17 cellular contexts compared by ENCODE assay signal in genomic region chr2:48445091-48445725, GRCh38. TPM values are rescaled to one million over a fixed set of nuclear protein-coding genes. Genes with fewer than 3 reads are reported as not detected.
A peak's percentile ranks its signal among the peaks of the same experiment; 100 is the strongest.
DNase-seq lines count a peak whose midpoint lies in the region; TF ChIP-seq lines count a peak whose summit lies in the region.
"Had no signal": no experiment of that assay in that cellular context is flagged by ENCODE, and none has a peak within 500 bp of the region (broad histone marks: within the 10 kb centered on the region; RNA-seq: fewer than 3 reads in every experiment).

No MANE protein-coding gene starts in this region.

- H3K27ac Mint-ChIP-seq in MCF 10A (ENCODE audit: low read depth, unreplicated experiment), result no peak overlapping the region
- H3K27ac Mint-ChIP-seq: activated T-helper 17 cell treated with anti-CD3 and anti-CD28 coated beads, Interleukin-2, amount 50 U/mL, for 72 hours; nephron had no signal

- CTCF ChIA-PET in MCF 10A (lab: Yijun Ruan, JAX), result interaction anchor here (0.6 to 1.2 kb wide), 6 partner anchors 25 to 1072 kb away, joined by 3 to 6 read pairs (median 4); no protein-coding TSS in a partner anchor

- intact Hi-C loops in MCF 10A (cut with micrococcal nuclease) (no loop called here), breast epithelium (cut with DNase I; ENCODE audit: low total_unique reads) (no loop called here)

- DNase-seq in MCF 10A (ENCODE audit: unreplicated experiment), result peak; percentile 3
- DNase-seq in breast epithelium (ENCODE audit: low spot score in 2 of 2), result no peak
- peak; percentile 25 for DNase-seq in RPMI8226
- peak; percentile 9 for DNase-seq in left kidney (ENCODE audit: low read depth, low spot score)
- DNase-seq in dedifferentiated amniotic fluid mesenchymal stem cell (ENCODE audit: extremely low spot score), result no peak
- DNase-seq in HuH-7 (ENCODE audit: low spot score), result no peak
- no peak for DNase-seq in A172 (ENCODE audit: low spot score)
- DNase-seq in SHP77 (lab: John Stamatoyannopoulos, UW), result no peak
- DNase-seq: KG1; NCI-H526 treated with DMSO at 0.1 percent for 48 hours; SK-N-SH; stimulated activated CD4-positive, alpha-beta T cell treated with anti-CD3 and anti-CD28 coated beads, Interleukin-4, amount 100 ng/mL, for 24 hours had no signal

- no peak overlapping the region for H3K4me3 Mint-ChIP-seq in MCF 10A (ENCODE audit: unreplicated experiment)
- H3K4me3 Mint-ChIP-seq: activated T-helper 17 cell treated with anti-CD3 and anti-CD28 coated beads, Interleukin-2, amount 50 U/mL, for 72 hours; nephron had no signal

- H3K9me3 ChIP-seq in breast epithelium, result no peaks in the 10 kb centered on the region
- H3K9me3 ChIP-seq: gastroesophageal sphincter, prostate gland, SK-N-SH had no signal

- H3K4me1 ChIP-seq in breast epithelium, result peaks cover 0 to 15% of the 10 kb centered on the region in 2 donors

- peaks cover 9% of the 10 kb centered on the region for H3K4me1 Mint-ChIP-seq in MCF 10A (ENCODE audit: insufficient read depth, unreplicated experiment)

- TF ChIP-seq POLR2A in breast epithelium (IDR thresholded peaks at IDR 0.05), result no peak

- H3K36me3 Mint-ChIP-seq in MCF 10A (ENCODE audit: insufficient read depth, unreplicated experiment), result peaks cover 5% of the 10 kb centered on the region

- no peaks in the 10 kb centered on the region for H3K27me3 ChIP-seq in breast epithelium
- H3K27me3 ChIP-seq: gastroesophageal sphincter had no signal

- H3K9me3 Mint-ChIP-seq in MCF 10A (ENCODE audit: unreplicated experiment), result no peaks in the 10 kb centered on the region
- H3K9me3 Mint-ChIP-seq: activated T-helper 17 cell treated with anti-CD3 and anti-CD28 coated beads, Interleukin-2, amount 50 U/mL, for 72 hours; nephron had no signal

- POLR2A ChIA-PET in MCF 10A (lab: Yijun Ruan, JAX), result interaction anchor here (0.6 to 1.3 kb wide), 4 partner anchors 25 to 612 kb away, joined by 3 read pairs; no protein-coding TSS in a partner anchor

- no peaks in the 10 kb centered on the region for H3K36me3 ChIP-seq in breast epithelium
- H3K36me3 ChIP-seq: prostate gland had no signal

- TF ChIP-seq CTCF in MCF 10A (IDR thresholded peaks at IDR 0.05; ENCODE audit: unreplicated experiment), result no peak
- TF ChIP-seq CTCF in breast epithelium (IDR thresholded peaks at IDR 0.05), result no peak

- no peak overlapping the region for H3K27ac ChIP-seq in breast epithelium
- H3K27ac ChIP-seq: gastroesophageal sphincter had no signal

- H3K27me3 Mint-ChIP-seq in MCF 10A (ENCODE audit: insufficient read depth, unreplicated experiment), result no peaks in the 10 kb centered on the region
- H3K27me3 Mint-ChIP-seq: activated T-helper 17 cell treated with anti-CD3 and anti-CD28 coated beads, Interleukin-2, amount 50 U/mL, for 72 hours had no signal

- no peak overlapping the region for H3K4me3 ChIP-seq in breast epithelium
- H3K4me3 ChIP-seq: gastroesophageal sphincter, prostate gland, skin epidermis had no signal

- no TSS peak for BruUV-seq in MCF 10A (replicated peaks; lab: Mats Ljungman, UMichigan)

RNA-seq across cellular contexts. Expression of gene PPP1R21, which starts 4.6 kb away (rescaled TPM):
- total RNA-seq in MCF 10A (2022) (14.8 and 16.2 TPM in 2 replicates), breast epithelium (10 to 100 TPM; 26.5 to 37.0 (median 36.4) TPM)
- 10.9 and 18.3 TPM in 2 replicates for total RNA-seq in A172 (2014; rRNA removed; shearing (Covaris generic))

Comparison
In these comparisons a context has a peak if more than half of its experiments do, and no peak if none do; other contexts are left out.
1. DNase-seq: peak in MCF 10A (single experiment), RPMI8226 (single experiment) and left kidney (single experiment); none in breast epithelium (0 of 2), dedifferentiated amniotic fluid mesenchymal stem cell (single experiment), HuH-7 (single experiment), A172 (single experiment) and SHP77 (0 of 2).